Comparison of ENCODE assay signal across 2 cellular contexts in genomic region chr12:122208073-122208820, GRCh38.
A peak's percentile ranks its signal among the peaks of the same experiment; 100 is the strongest.
TF ChIP-seq lines count a peak whose summit lies in the region.

No MANE protein-coding gene starts in this region.

TF ChIP-seq in HCT116, 20 proteins besides CTCF, POLR2A, EP300 and RAD21:
- no peak for TF ChIP-seq CEBPB (IDR thresholded peaks at IDR 0.05; ENCODE audit: low read depth)
- no peak for TF ChIP-seq SIN3A (IDR thresholded peaks at IDR 0.05; ENCODE audit: low read depth)

TF ChIP-seq in K562, 482 proteins besides CTCF, POLR2A, EP300 and RAD21:
- TF ChIP-seq ZNF589 (CRISPR knock-in tag; IDR thresholded peaks at IDR 0.05; ENCODE audit: low read depth) (no peak), CREB1 (IDR thresholded peaks at IDR 0.05) (no peak), CREB1 (CRISPR knock-in tag; IDR thresholded peaks at IDR 0.05) (no peak), RBFOX2 (IDR thresholded peaks at IDR 0.05; ENCODE audit: low read depth, low read length) (0 out of 2 replicates have a peak, but pooled peaks have one; percentile 38), POLR2G (IDR thresholded peaks at IDR 0.05; ENCODE audit: low read depth, low read length) (peak; percentile 43; the same call in 1 of the 2 replicates), ZEB2 (IDR thresholded peaks at IDR 0.05) (no peak), MAFG (tag; conservative IDR thresholded peaks at IDR 0.05) (no peak), TRIM28 (IDR thresholded peaks at IDR 0.05) (no peak), ZBTB17 (CRISPR knock-in tag; IDR thresholded peaks at IDR 0.05) (no peak), SUPT5H (IDR thresholded peaks at IDR 0.05) (0 out of 2 replicates have a peak, but pooled peaks have one; percentile 25), KLF13 (tag; IDR thresholded peaks at IDR 0.05; ENCODE audit: borderline replicate concordance, low read depth) (no peak), CHD4 (IDR thresholded peaks at IDR 0.05; ENCODE audit: insufficient read depth, insufficient replicate concordance, low read depth, low read length, poor library complexity, severe bottlenecking) (no peak), EP400 (IDR thresholded peaks at IDR 0.05) (no peak), DNMT1 (IDR thresholded peaks at IDR 0.05) (no peak), EWSR1 (IDR thresholded peaks at IDR 0.05; ENCODE audit: borderline replicate concordance, low read depth, partially characterized antibody) (no peak), ELK1 (CRISPR knock-in tag; IDR thresholded peaks at IDR 0.05) (no peak), ZC3H11A (IDR thresholded peaks at IDR 0.05; ENCODE audit: low read depth, low read length) (no peak)
